ENCODE assay signal across 1 cellular context in the genomic region with DNA sequence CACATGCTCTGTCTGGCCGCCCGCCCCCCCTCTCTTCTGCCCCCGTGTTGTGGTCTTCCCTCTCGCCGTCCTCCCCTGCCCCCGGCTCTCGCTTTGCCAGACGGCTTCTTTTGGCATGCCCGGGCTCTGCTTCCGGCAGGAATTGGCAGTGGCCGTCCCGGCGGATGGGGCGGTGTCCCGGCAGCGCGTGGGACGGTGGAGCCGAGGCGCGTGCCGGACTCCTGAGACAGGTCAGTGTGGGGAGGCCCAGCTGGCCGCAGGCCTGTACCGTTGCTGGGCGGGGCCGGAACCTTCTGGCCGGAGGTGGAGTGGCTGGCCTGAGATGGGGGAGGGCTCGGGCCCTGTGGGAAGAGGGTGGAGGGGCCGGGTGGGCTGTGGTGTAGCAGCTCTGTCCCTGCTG.
TF ChIP-seq lines count a peak whose summit lies in the region.

No MANE protein-coding gene starts in this region.

TF ChIP-seq in HepG2, 621 proteins besides CTCF, POLR2A, EP300 and RAD21:
- TF ChIP-seq, protein P1, sequence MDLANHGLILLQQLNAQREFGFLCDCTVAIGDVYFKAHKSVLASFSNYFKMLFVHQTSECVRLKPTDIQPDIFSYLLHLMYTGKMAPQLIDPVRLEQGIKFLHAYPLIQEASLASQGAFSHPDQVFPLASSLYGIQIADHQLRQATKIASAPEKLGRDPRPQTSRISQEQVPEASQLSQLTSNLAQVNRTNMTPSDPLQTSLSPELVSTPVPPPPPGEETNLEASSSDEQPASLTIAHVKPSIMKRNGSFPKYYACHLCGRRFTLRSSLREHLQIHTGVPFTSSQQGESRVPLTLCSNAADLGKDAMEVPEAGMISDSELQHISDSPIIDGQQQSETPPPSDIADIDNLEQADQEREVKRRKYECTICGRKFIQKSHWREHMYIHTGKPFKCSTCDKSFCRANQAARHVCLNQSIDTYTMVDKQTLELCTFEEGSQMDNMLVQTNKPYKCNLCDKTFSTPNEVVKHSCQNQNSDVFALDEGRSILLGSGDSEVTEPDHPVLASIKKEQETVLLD (CRISPR knock-in tag; IDR thresholded peaks at IDR 0.05; ENCODE audit: low read depth): no peak
- TF ChIP-seq ZNF777 (CRISPR knock-in tag; IDR thresholded peaks at IDR 0.05) (no peak), ZNF17 (CRISPR knock-in tag; IDR thresholded peaks at IDR 0.05) (no peak), IKZF1 (IDR thresholded peaks at IDR 0.05) (no peak), SUZ12 (IDR thresholded peaks at IDR 0.05; ENCODE audit: low read depth, low read length) (no peak), SNAPC2 (CRISPR knock-in tag; IDR thresholded peaks at IDR 0.05) (no peak), HCFC1 (IDR thresholded peaks at IDR 0.05; ENCODE audit: low read depth, low read length) (no peak), ZNF703 (CRISPR knock-in tag; IDR thresholded peaks at IDR 0.05; ENCODE audit: borderline replicate concordance) (no peak), ARID2 (CRISPR knock-in tag; IDR thresholded peaks at IDR 0.05; ENCODE audit: borderline replicate concordance) (no peak), JUN (CRISPR knock-in tag; IDR thresholded peaks at IDR 0.05) (no peak)
- TF ChIP-seq, protein P2, sequence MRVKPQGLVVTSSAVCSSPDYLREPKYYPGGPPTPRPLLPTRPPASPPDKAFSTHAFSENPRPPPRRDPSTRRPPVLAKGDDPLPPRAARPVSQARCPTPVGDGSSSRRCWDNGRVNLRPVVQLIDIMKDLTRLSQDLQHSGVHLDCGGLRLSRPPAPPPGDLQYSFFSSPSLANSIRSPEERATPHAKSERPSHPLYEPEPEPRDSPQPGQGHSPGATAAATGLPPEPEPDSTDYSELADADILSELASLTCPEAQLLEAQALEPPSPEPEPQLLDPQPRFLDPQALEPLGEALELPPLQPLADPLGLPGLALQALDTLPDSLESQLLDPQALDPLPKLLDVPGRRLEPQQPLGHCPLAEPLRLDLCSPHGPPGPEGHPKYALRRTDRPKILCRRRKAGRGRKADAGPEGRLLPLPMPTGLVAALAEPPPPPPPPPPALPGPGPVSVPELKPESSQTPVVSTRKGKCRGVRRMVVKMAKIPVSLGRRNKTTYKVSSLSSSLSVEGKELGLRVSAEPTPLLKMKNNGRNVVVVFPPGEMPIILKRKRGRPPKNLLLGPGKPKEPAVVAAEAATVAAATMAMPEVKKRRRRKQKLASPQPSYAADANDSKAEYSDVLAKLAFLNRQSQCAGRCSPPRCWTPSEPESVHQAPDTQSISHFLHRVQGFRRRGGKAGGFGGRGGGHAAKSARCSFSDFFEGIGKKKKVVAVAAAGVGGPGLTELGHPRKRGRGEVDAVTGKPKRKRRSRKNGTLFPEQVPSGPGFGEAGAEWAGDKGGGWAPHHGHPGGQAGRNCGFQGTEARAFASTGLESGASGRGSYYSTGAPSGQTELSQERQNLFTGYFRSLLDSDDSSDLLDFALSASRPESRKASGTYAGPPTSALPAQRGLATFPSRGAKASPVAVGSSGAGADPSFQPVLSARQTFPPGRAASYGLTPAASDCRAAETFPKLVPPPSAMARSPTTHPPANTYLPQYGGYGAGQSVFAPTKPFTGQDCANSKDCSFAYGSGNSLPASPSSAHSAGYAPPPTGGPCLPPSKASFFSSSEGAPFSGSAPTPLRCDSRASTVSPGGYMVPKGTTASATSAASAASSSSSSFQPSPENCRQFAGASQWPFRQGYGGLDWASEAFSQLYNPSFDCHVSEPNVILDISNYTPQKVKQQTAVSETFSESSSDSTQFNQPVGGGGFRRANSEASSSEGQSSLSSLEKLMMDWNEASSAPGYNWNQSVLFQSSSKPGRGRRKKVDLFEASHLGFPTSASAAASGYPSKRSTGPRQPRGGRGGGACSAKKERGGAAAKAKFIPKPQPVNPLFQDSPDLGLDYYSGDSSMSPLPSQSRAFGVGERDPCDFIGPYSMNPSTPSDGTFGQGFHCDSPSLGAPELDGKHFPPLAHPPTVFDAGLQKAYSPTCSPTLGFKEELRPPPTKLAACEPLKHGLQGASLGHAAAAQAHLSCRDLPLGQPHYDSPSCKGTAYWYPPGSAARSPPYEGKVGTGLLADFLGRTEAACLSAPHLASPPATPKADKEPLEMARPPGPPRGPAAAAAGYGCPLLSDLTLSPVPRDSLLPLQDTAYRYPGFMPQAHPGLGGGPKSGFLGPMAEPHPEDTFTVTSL (CRISPR knock-in tag; IDR thresholded peaks at IDR 0.05; ENCODE audit: borderline replicate concordance): no peak
- TF ChIP-seq, protein P3, sequence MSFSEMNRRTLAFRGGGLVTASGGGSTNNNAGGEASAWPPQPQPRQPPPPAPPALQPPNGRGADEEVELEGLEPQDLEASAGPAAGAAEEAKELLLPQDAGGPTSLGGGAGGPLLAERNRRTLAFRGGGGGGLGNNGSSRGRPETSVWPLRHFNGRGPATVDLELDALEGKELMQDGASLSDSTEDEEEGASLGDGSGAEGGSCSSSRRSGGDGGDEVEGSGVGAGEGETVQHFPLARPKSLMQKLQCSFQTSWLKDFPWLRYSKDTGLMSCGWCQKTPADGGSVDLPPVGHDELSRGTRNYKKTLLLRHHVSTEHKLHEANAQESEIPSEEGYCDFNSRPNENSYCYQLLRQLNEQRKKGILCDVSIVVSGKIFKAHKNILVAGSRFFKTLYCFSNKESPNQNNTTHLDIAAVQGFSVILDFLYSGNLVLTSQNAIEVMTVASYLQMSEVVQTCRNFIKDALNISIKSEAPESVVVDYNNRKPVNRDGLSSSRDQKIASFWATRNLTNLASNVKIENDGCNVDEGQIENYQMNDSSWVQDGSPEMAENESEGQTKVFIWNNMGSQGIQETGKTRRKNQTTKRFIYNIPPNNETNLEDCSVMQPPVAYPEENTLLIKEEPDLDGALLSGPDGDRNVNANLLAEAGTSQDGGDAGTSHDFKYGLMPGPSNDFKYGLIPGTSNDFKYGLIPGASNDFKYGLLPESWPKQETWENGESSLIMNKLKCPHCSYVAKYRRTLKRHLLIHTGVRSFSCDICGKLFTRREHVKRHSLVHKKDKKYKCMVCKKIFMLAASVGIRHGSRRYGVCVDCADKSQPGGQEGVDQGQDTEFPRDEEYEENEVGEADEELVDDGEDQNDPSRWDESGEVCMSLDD (CRISPR knock-in tag; IDR thresholded peaks at IDR 0.05; ENCODE audit: borderline replicate concordance): no peak
- TF ChIP-seq, protein P4, sequence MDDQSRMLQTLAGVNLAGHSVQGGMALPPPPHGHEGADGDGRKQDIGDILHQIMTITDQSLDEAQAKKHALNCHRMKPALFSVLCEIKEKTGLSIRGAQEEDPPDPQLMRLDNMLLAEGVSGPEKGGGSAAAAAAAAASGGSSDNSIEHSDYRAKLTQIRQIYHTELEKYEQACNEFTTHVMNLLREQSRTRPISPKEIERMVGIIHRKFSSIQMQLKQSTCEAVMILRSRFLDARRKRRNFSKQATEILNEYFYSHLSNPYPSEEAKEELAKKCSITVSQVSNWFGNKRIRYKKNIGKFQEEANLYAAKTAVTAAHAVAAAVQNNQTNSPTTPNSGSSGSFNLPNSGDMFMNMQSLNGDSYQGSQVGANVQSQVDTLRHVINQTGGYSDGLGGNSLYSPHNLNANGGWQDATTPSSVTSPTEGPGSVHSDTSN (CRISPR knock-in tag; IDR thresholded peaks at IDR 0.05; ENCODE audit: borderline replicate concordance): no peak
